ENCODE assay signal across 22 cellular contexts in genomic region chr1:169909499-169909898, GRCh38.
"Had no signal": no experiment of that assay in that cellular context is flagged by ENCODE, and none has a peak within 500 bp of the region (broad histone marks: within the 10 kb centered on the region; RNA-seq: fewer than 3 reads in every experiment).

No MANE protein-coding gene starts in this region.

- DNase-seq: activated CD4-positive, alpha-beta T cell treated with anti-CD3 and anti-CD28 coated beads, Interleukin-2, amount 10 ng/mL, durations not matched to agents 7 days and 5 days; activated CD4-positive, CD25-positive, alpha-beta regulatory T cell; activated CD8-positive, alpha-beta T cell treated with anti-CD3 and anti-CD28 coated beads for 36 hours; activated gamma-delta T cell treated with Interleukin-2 at 50 U/mL for 16 hours; activated naive CD4-positive, alpha-beta T cell treated with anti-CD3 and anti-CD28 coated beads, Interleukin-2, amount 10 ng/mL, durations not matched to agents 7 days and 5 days; activated naive CD8-positive, alpha-beta T cell treated with anti-CD3 and anti-CD28 coated beads for 36 hours; activated T-cell treated with anti-CD3 and anti-CD28 coated beads, Interleukin-2, amount 50 U/mL, for 24 hours; brain microvascular endothelial cell; Karpas-422; NCI-H1105 treated with DMSO at 0.1 percent for 48 hours; NCI-H146; NCI-H187 treated with DMSO at 0.1 percent for 48 hours; NCI-H2081 treated with DMSO at 0.1 percent for 48 hours; NCI-H446; NCI-H524; PC-9; SHP77 treated with DMSO at 0.1 percent for 48 hours; T-helper 2 cell; T1000 had no signal

- H3K4me3 ChIP-seq: cardiac muscle cell, PC-9 had no signal

- H3K9me3 Mint-ChIP-seq: activated T-helper 2 cell treated with anti-CD3 and anti-CD28 coated beads, Interferon-gamma antibody, Interleukin-2, Interleukin-4, amounts not matched to agents 10 μg/mL and 5 μg/mL and 100 μg/mL, durations not matched to agents 14 hours and 24 hours and 36 hours had no signal

- H3K27me3 Mint-ChIP-seq: activated CD4-positive, alpha-beta T cell treated with anti-CD3 and anti-CD28 coated beads, Interleukin-2, amount 10 ng/mL, durations not matched to agents 7 days and 5 days; activated CD8-positive, alpha-beta T cell treated with anti-CD3 and anti-CD28 coated beads for 36 hours; activated naive CD4-positive, alpha-beta T cell treated with anti-CD3 and anti-CD28 coated beads, Interleukin-2, amount 10 ng/mL, durations not matched to agents 7 days and 5 days; activated naive CD8-positive, alpha-beta T cell treated with anti-CD3 and anti-CD28 coated beads for 36 hours; activated T-cell treated with anti-CD3 and anti-CD28 coated beads, Interleukin-2, amount 50 U/mL, for 24 hours had no signal

- H3K36me3 Mint-ChIP-seq: activated naive CD4-positive, alpha-beta T cell treated with anti-CD3 and anti-CD28 coated beads, Interleukin-2, amount 10 ng/mL, durations not matched to agents 7 days and 5 days had no signal

- H2AFZ ChIP-seq: PC-9 had no signal

- H3K4me2 ChIP-seq: PC-9 had no signal

- H3K36me3 ChIP-seq: brain microvascular endothelial cell, cardiac muscle cell had no signal

- H3K4me3 Mint-ChIP-seq: activated CD4-positive, alpha-beta T cell treated with anti-CD3 and anti-CD28 coated beads, Interleukin-2, amount 10 ng/mL, durations not matched to agents 7 days and 5 days; activated CD8-positive, alpha-beta T cell treated with anti-CD3 and anti-CD28 coated beads for 36 hours; activated naive CD4-positive, alpha-beta T cell treated with anti-CD3 and anti-CD28 coated beads, Interleukin-2, amount 10 ng/mL, durations not matched to agents 7 days and 5 days; activated naive CD8-positive, alpha-beta T cell treated with anti-CD3 and anti-CD28 coated beads for 36 hours; activated T-cell treated with anti-CD3 and anti-CD28 coated beads, Interleukin-2, amount 50 U/mL, for 24 hours had no signal

- H3K27ac Mint-ChIP-seq: activated naive CD4-positive, alpha-beta T cell treated with anti-CD3 and anti-CD28 coated beads, Interleukin-2, amount 10 ng/mL, durations not matched to agents 7 days and 5 days; activated naive CD8-positive, alpha-beta T cell treated with anti-CD3 and anti-CD28 coated beads for 36 hours; activated T-cell treated with anti-CD3 and anti-CD28 coated beads, Interleukin-2, amount 50 U/mL, for 24 hours; activated T-helper 2 cell treated with anti-CD3 and anti-CD28 coated beads, Interferon-gamma antibody, Interleukin-2, Interleukin-4, amounts not matched to agents 10 μg/mL and 5 μg/mL and 100 μg/mL, durations not matched to agents 14 hours and 24 hours and 36 hours had no signal

- H3K27me3 ChIP-seq: brain microvascular endothelial cell, cardiac muscle cell had no signal

- H3K27ac ChIP-seq: brain microvascular endothelial cell, cardiac muscle cell, PC-9, VCaP had no signal
